Comparison of ENCODE assay signal across 21 cellular contexts in the genomic region with DNA sequence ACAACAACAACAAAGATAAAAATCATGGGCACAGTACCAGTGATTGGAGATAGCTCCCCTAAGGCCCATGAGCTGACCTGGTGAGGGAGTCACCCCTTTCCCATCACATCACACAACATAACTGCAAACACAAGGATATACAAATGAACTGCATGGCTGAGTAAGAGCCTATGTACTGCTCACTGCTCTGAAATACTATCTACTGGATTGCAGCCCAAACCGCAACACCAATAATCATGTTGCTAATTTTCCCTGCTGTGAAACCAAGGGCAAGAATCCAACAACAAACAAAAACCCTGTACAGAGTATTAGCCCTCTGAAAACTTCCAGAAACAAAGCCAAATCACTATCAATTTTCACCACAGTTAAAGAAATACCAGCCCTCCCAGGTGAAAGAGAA.
A peak's percentile ranks its signal among the peaks of the same experiment; 100 is the strongest.
DNase-seq lines count a peak whose midpoint lies in the region; TF ChIP-seq lines count a peak whose summit lies in the region.
"Had no signal": no experiment of that assay in that cellular context is flagged by ENCODE, and none has a peak within 500 bp of the region (broad histone marks: within the 10 kb centered on the region; RNA-seq: fewer than 3 reads in every experiment).

No MANE protein-coding gene starts in this region.

- no peaks in the 10 kb centered on the region for H3K4me1 Mint-ChIP-seq in activated naive CD4-positive, alpha-beta T cell treated with anti-CD3 and anti-CD28 coated beads for 36 hours (ENCODE audit: low read depth)
- no peaks in the 10 kb centered on the region for H3K4me1 Mint-ChIP-seq in activated T-helper 1 cell treated with anti-CD3 and anti-CD28 coated beads, Interleukin-12 subunit alpha, Interleukin-12 subunit beta, Interleukin-2, Interleukin-4 antibody, amounts not matched to agents 30 ng/mL and 10 ng/mL and 1 ng/mL, durations not matched to agents 14 hours and 24 hours and 36 hours (ENCODE audit: low read depth)

- H3K79me2 ChIP-seq in fibroblast of lung (ENCODE audit: control insufficient read depth, insufficient read depth, low read length) = no peaks in the 10 kb centered on the region

- H3K27me3 Mint-ChIP-seq in activated naive CD4-positive, alpha-beta T cell treated with anti-CD3 and anti-CD28 coated beads for 36 hours (ENCODE audit: low read depth) = no peaks in the 10 kb centered on the region
- no peaks in the 10 kb centered on the region for H3K27me3 Mint-ChIP-seq in activated T-helper 1 cell treated with anti-CD3 and anti-CD28 coated beads, Interleukin-12 subunit alpha, Interleukin-12 subunit beta, Interleukin-2, Interleukin-4 antibody, amounts not matched to agents 30 ng/mL and 10 ng/mL and 1 ng/mL, durations not matched to agents 14 hours and 24 hours and 36 hours (ENCODE audit: insufficient read depth)
- H3K27me3 Mint-ChIP-seq: type B pancreatic cell had no signal

- no peak overlapping the region for H3K4me3 ChIP-seq in SK-N-MC
- no peak overlapping the region for H3K4me3 ChIP-seq in fibroblast of lung (replicated peaks in 1 of 4; ENCODE audit: control extremely low read depth in 1 of 4, insufficient read depth in 1 of 4, low read depth in 3 of 4, low read length in 4 of 4)
- H3K4me3 ChIP-seq: HAP-1, spleen had no signal

- no peaks in the 10 kb centered on the region for H3K9me3 Mint-ChIP-seq in activated naive CD4-positive, alpha-beta T cell treated with anti-CD3 and anti-CD28 coated beads for 36 hours
- no peaks in the 10 kb centered on the region for H3K9me3 Mint-ChIP-seq in activated T-helper 1 cell treated with anti-CD3 and anti-CD28 coated beads, Interleukin-12 subunit alpha, Interleukin-12 subunit beta, Interleukin-2, Interleukin-4 antibody, amounts not matched to agents 30 ng/mL and 10 ng/mL and 1 ng/mL, durations not matched to agents 14 hours and 24 hours and 36 hours
- H3K9me3 Mint-ChIP-seq: type B pancreatic cell had no signal

- CTCF ChIA-PET in activated naive CD4-positive, alpha-beta T cell treated with anti-CD3 and anti-CD28 coated beads for 36 hours (lab: Charles Lee) = no interaction called here

- no peaks in the 10 kb centered on the region for H3K4me1 ChIP-seq in fibroblast of lung (ENCODE audit: control insufficient read depth, extremely low read depth, insufficient read depth, low read length)
- H3K4me1 ChIP-seq: Caco-2, HAP-1, spleen had no signal

- H3K27ac ChIP-seq in SK-N-MC (no peak overlapping the region), fibroblast of lung (ENCODE audit: insufficient read depth, low read length) (no peak overlapping the region)
- H3K27ac ChIP-seq: spleen had no signal

- no peak for TF ChIP-seq CTCF in fibroblast of lung (conservative IDR thresholded peaks at IDR 0.05 in 1 of 2, IDR thresholded peaks at IDR 0.05 in 1 of 2; ENCODE audit: low read depth in 1 of 2, low read length in 2 of 2)

- H3K9me3 ChIP-seq in SK-N-MC (ENCODE audit: low read depth, low read length) = no peaks in the 10 kb centered on the region
- no peaks in the 10 kb centered on the region for H3K9me3 ChIP-seq in fibroblast of lung (ENCODE audit: control insufficient read depth, insufficient read depth, low read depth, low read length)
- H3K9me3 ChIP-seq: Caco-2, HAP-1, spleen had no signal

- H3K4me2 ChIP-seq in fibroblast of lung (ENCODE audit: extremely low read depth, insufficient read depth, low read length) = no peak overlapping the region

- no peak overlapping the region for H3K27ac Mint-ChIP-seq in activated naive CD4-positive, alpha-beta T cell treated with anti-CD3 and anti-CD28 coated beads for 36 hours
- no peak overlapping the region for H3K27ac Mint-ChIP-seq in activated T-helper 1 cell treated with anti-CD3 and anti-CD28 coated beads, Interleukin-12 subunit alpha, Interleukin-12 subunit beta, Interleukin-2, Interleukin-4 antibody, amounts not matched to agents 30 ng/mL and 10 ng/mL and 1 ng/mL, durations not matched to agents 14 hours and 24 hours and 36 hours
- H3K27ac Mint-ChIP-seq: type B pancreatic cell had no signal

- no peaks in the 10 kb centered on the region for H3K36me3 ChIP-seq in SK-N-MC (ENCODE audit: insufficient read depth, low read length)
- H3K36me3 ChIP-seq in fibroblast of lung (ENCODE audit: control insufficient read depth, insufficient read depth, low read length) = no peaks in the 10 kb centered on the region
- H3K36me3 ChIP-seq: HAP-1, spleen had no signal

- no peaks in the 10 kb centered on the region for H3K36me3 Mint-ChIP-seq in activated naive CD4-positive, alpha-beta T cell treated with anti-CD3 and anti-CD28 coated beads for 36 hours (ENCODE audit: low read depth)
- no peaks in the 10 kb centered on the region for H3K36me3 Mint-ChIP-seq in activated T-helper 1 cell treated with anti-CD3 and anti-CD28 coated beads, Interleukin-12 subunit alpha, Interleukin-12 subunit beta, Interleukin-2, Interleukin-4 antibody, amounts not matched to agents 30 ng/mL and 10 ng/mL and 1 ng/mL, durations not matched to agents 14 hours and 24 hours and 36 hours (ENCODE audit: low read depth)
- H3K36me3 Mint-ChIP-seq: type B pancreatic cell had no signal

- DNase-seq in NCI-H2227 (lab: John Stamatoyannopoulos, UW; ENCODE audit: unreplicated experiment) (peak; percentile 1), NCI-H2227 treated with DMSO at 0.1 percent for 48 hours (lab: John Stamatoyannopoulos, UW) (no peak), SK-N-MC (ENCODE audit: low read depth, low spot score) (peak; percentile 2), fibroblast of lung (ENCODE audit: low read depth in 2 of 2) (peak; percentile 73 to 95), NCI-H82 (lab: John Stamatoyannopoulos, UW) (no peak)
- no peak for DNase-seq in activated naive CD4-positive, alpha-beta T cell treated with anti-CD3 and anti-CD28 coated beads for 36 hours
- DNase-seq in activated CD8-positive, alpha-beta memory T cell treated with anti-CD3 and anti-CD28 coated beads for 24 hours = no peak
- DNase-seq in activated T-helper 1 cell treated with anti-CD3 and anti-CD28 coated beads, Interleukin-12 subunit alpha, Interleukin-12 subunit beta, Interleukin-2, Interleukin-4 antibody, amounts not matched to agents 30 ng/mL and 10 ng/mL and 1 ng/mL, durations not matched to agents 14 hours and 24 hours and 36 hours (ENCODE audit: low spot score) = no peak
- DNase-seq: activated CD4-positive, alpha-beta T cell treated with anti-CD3 and anti-CD28 coated beads, Interleukin-2, amount 50 U/mL, for 4 hours; activated T-cell treated with anti-CD3 and anti-CD28 coated beads, Interleukin-2, amount 50 U/mL, for 48 hours; amygdala; Caco-2; cortex of kidney; erythroblast; hypothalamus; NCI-H524; spleen; stimulated activated naive CD8-positive, alpha-beta T cell treated with anti-CD3 and anti-CD28 coated beads, Interleukin-15, Interleukin-2, amounts not matched to agents 100 U/mL and 50 U/mL, for 24 hours; SW 1271 had no signal

- no peak overlapping the region for H3K4me3 Mint-ChIP-seq in activated naive CD4-positive, alpha-beta T cell treated with anti-CD3 and anti-CD28 coated beads for 36 hours
- no peak overlapping the region for H3K4me3 Mint-ChIP-seq in activated T-helper 1 cell treated with anti-CD3 and anti-CD28 coated beads, Interleukin-12 subunit alpha, Interleukin-12 subunit beta, Interleukin-2, Interleukin-4 antibody, amounts not matched to agents 30 ng/mL and 10 ng/mL and 1 ng/mL, durations not matched to agents 14 hours and 24 hours and 36 hours
- H3K4me3 Mint-ChIP-seq: type B pancreatic cell had no signal

- intact Hi-C loops in activated naive CD4-positive, alpha-beta T cell treated with anti-CD3 and anti-CD28 coated beads for 36 hours (cut with micrococcal nuclease) = no loop called here
- intact Hi-C loops in activated T-helper 1 cell treated with anti-CD3 and anti-CD28 coated beads, Interleukin-12 subunit alpha, Interleukin-12 subunit beta, Interleukin-2, Interleukin-4 antibody, amounts not matched to agents 30 ng/mL and 10 ng/mL and 1 ng/mL, durations not matched to agents 14 hours and 24 hours and 36 hours (cut with micrococcal nuclease) = no loop called here

- no peaks in the 10 kb centered on the region for H3K27me3 ChIP-seq in fibroblast of lung (ENCODE audit: control insufficient read depth, insufficient read depth, low read length)
- H3K27me3 ChIP-seq: spleen had no signal

- H3K9ac ChIP-seq in SK-N-MC (ENCODE audit: insufficient read length) = no peak overlapping the region
- H3K9ac ChIP-seq in fibroblast of lung (ENCODE audit: insufficient read depth, low read length) = no peak overlapping the region

- no peak overlapping the region for H2AFZ ChIP-seq in fibroblast of lung (ENCODE audit: low read length)

- no peaks in the 10 kb centered on the region for H4K20me1 ChIP-seq in fibroblast of lung (ENCODE audit: control insufficient read depth, extremely low read depth, insufficient read depth, low read length)

Comparison
In these comparisons a context has a peak if more than half of its experiments do, and no peak if none do; other contexts are left out.
1. DNase-seq: peak in NCI-H2227 (single experiment), SK-N-MC (single experiment) and fibroblast of lung (2 of 2); none in NCI-H2227 treated with DMSO at 0.1 percent for 48 hours (single experiment), activated naive CD4-positive, alpha-beta T cell treated with anti-CD3 and anti-CD28 coated beads for 36 hours (single experiment), activated CD8-positive, alpha-beta memory T cell treated with anti-CD3 and anti-CD28 coated beads for 24 hours (single experiment), activated T-helper 1 cell treated with anti-CD3 and anti-CD28 coated beads, Interleukin-12 subunit alpha, Interleukin-12 subunit beta, Interleukin-2, Interleukin-4 antibody, amounts not matched to agents 30 ng/mL and 10 ng/mL and 1 ng/mL, durations not matched to agents 14 hours and 24 hours and 36 hours (single experiment) and NCI-H82 (single experiment).